ENCODE assay signal across 8 cellular contexts in the genomic region with DNA sequence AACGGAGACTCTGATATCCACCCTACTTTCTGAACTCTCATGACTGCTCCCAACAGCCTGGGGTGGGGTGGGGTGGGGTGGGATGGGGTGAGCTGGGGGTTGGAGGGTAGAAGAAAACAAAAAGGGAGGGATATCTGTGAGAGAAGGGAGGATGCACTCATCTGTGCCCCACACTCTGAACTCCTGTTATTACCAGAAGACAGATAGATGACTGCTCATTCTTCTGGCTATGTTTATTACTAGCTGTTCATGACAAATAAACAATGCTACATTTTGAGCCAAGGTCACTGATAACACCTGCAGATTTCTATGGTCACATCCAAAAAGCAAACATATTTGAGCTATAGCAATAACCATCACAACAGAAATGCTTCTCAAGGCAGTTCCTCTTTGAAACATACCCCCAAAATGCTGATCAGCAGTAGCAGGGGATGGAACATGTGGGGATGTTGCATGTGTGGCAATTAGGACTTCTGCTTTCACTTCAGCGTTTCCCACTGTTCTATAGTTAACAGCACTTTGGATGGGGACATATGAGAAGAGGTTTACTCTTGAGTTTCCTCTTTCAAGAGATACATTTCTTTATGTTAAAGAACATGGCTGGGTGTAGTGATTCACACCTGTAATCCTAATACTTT. TPM values are rescaled to one million over a fixed set of nuclear protein-coding genes. Genes with fewer than 3 reads are reported as not detected.
DNase-seq lines count a peak whose midpoint lies in the region; ATAC-seq and TF ChIP-seq lines count a peak whose summit lies in the region.

No MANE protein-coding gene starts in this region.

- H3K9me2 ChIP-seq in GM23248 (ENCODE audit: insufficient read depth): no peaks in the 10 kb centered on the region

- peak overlapping the region; percentile 55 for H3K4me2 ChIP-seq in GM23248 (ENCODE audit: unreplicated experiment)

- H3K4me3 ChIP-seq in GM23248: no peak overlapping the region
- no peak overlapping the region for H3K4me3 ChIP-seq in SJSA1
- peak overlapping the region in 5 of 8 donors; percentile 4 to 54 (median 9) for H3K4me3 ChIP-seq in spleen

- peak overlapping the region; percentile 58 for H3K27ac ChIP-seq in GM23248
- peak overlapping the region; percentile 62 for H3K27ac ChIP-seq in SJSA1
- peak overlapping the region; percentile 61 to 90 (median 84) for H3K27ac ChIP-seq in spleen

- H3K36me3 ChIP-seq in GM23248 (ENCODE audit: low read depth): no peaks in the 10 kb centered on the region
- H3K36me3 ChIP-seq in SJSA1: peaks cover 12% of the 10 kb centered on the region
- H3K36me3 ChIP-seq in spleen: peaks cover 0 to 14% (median 0%) of the 10 kb centered on the region in 6 donors

- DNase-seq in GM23248 (peak; percentile 6), SJSA1 (ENCODE audit: low read depth in 1 of 2, low spot score in 2 of 2) (peak in 1 of 2 experiments; percentile 12), globus pallidus (ENCODE audit: low spot score) (peak; percentile 60), spleen (no peak), hepatic stellate cell (ENCODE audit: low spot score) (no peak), dermis blood vessel endothelial cell (no peak), T-helper 9 cell (no peak)

- H2AFZ ChIP-seq in GM23248: no peak overlapping the region

- no peak for TF ChIP-seq POLR2A in spleen (IDR thresholded peaks at IDR 0.05)

- peaks cover 99% of the 10 kb centered on the region for H3K79me2 ChIP-seq in GM23248 (ENCODE audit: insufficient read depth)

- WGBS in GM23248 (ENCODE audit: low coverage in 1 of 2, low lambda C conversion rate in 2 of 2, missing lambda C conversion rate in 2 of 2), 2 experiments: 50 to 53% methylated on average over 2 of the region's 2 CpGs
- 27 to 46% (median 35%) methylated on average over 2 of the region's 2 CpGs for WGBS in spleen, 5 donors

- H3K27me3 ChIP-seq in GM23248 (replicated peaks; ENCODE audit: insufficient read depth) (no peaks in the 10 kb centered on the region), SJSA1 (replicated peaks) (no peaks in the 10 kb centered on the region), spleen (replicated peaks in 1 of 7) (no peaks in the 10 kb centered on the region)

- TF ChIP-seq CTCF in spleen (IDR thresholded peaks at IDR 0.05 in 8 of 11, conservative IDR thresholded peaks at IDR 0.05 in 3 of 11): no peak

- peak overlapping the region; percentile 7; the same call in 1 of the 2 replicates for H3K9ac ChIP-seq in GM23248

- H3F3A ChIP-seq in GM23248 (ENCODE audit: insufficient read depth): peaks cover 27% of the 10 kb centered on the region; the same call in 1 of the 2 replicates

- H4K20me1 ChIP-seq in GM23248 (ENCODE audit: insufficient read depth): peaks cover 22% of the 10 kb centered on the region

- peaks cover 45% of the 10 kb centered on the region for H3K4me1 ChIP-seq in GM23248 (ENCODE audit: insufficient read depth)
- H3K4me1 ChIP-seq in SJSA1 (replicated peaks): peaks cover 36% of the 10 kb centered on the region
- peaks cover 66 to 100% (median 90%) of the 10 kb centered on the region in 6 donors for H3K4me1 ChIP-seq in spleen

- intact Hi-C loops in spleen (cut with DNase I; ENCODE audit: low total_unique reads): no loop called here

- ATAC-seq in HG03280 (IDR thresholded peaks at IDR 0.05; ENCODE audit: unreplicated experiment): no peak

- in situ Hi-C loops in GM23248 (cut with MboI): no loop called here

- no peaks in the 10 kb centered on the region for H3K9me3 ChIP-seq in GM23248 (ENCODE audit: low read depth)
- H3K9me3 ChIP-seq in SJSA1 (replicated peaks): no peaks in the 10 kb centered on the region
- H3K9me3 ChIP-seq in spleen: no peaks in the 10 kb centered on the region

RNA-seq across cellular contexts. Expression of a gene that starts 43.3 kb away (rescaled TPM):
- total RNA-seq in GM23248 (2014; rRNA removed; shearing (Covaris generic)): 0.32 and 0.38 TPM in 2 replicates
- 1.6 and 1.8 TPM in 2 replicates for polyA plus RNA-seq in GM23248 (2016; fragmentation: Nextera tagmentation; extraction: Ambion mirVana)
- total RNA-seq in SJSA1 (2014; rRNA removed; shearing (Covaris generic)): 0.38 and 1.4 TPM in 2 replicates
- total RNA-seq in spleen: under 1 TPM in 3 of 7 donors, not detected in 4; 0.17 to 0.40 (median 0.28) TPM
- polyA plus RNA-seq in spleen: under 1 TPM; 0.05 to 0.15 (median 0.10) TPM
- total RNA-seq in dermis blood vessel endothelial cell: 0.42 and 0.51 TPM in 2 replicates

RNA-seq across cellular contexts. Expression of a gene that starts 52.6 kb away (rescaled TPM):
- not detected in 2 replicates for total RNA-seq in GM23248 (2014; rRNA removed; shearing (Covaris generic))
- polyA plus RNA-seq in GM23248 (2016; fragmentation: Nextera tagmentation; extraction: Ambion mirVana): not detected in 2 replicates
- total RNA-seq in SJSA1 (2014; rRNA removed; shearing (Covaris generic)): not detected in 2 replicates
- not detected for total RNA-seq in spleen
- polyA plus RNA-seq in spleen: under 1 TPM in 1 of 3 donors, not detected in 2; 0.06 TPM
- total RNA-seq in dermis blood vessel endothelial cell: not detected in 2 replicates

RNA-seq across cellular contexts. Expression of a gene that starts 54.3 kb away (rescaled TPM):
- 18.6 and 19.3 TPM in 2 replicates for total RNA-seq in GM23248 (2014; rRNA removed; shearing (Covaris generic))
- 117 and 118 TPM in 2 replicates for polyA plus RNA-seq in GM23248 (2016; fragmentation: Nextera tagmentation; extraction: Ambion mirVana)
- total RNA-seq in SJSA1 (2014; rRNA removed; shearing (Covaris generic)): 16.4 and 19.2 TPM in 2 replicates
- total RNA-seq in spleen: 100 to 1,000 TPM in 4 of 7 donors, 10 to 100 TPM in 3; 92.1 to 196 (median 129) TPM
- polyA plus RNA-seq in spleen: 10 to 100 TPM; 17.2 to 36.8 (median 23.5) TPM
- total RNA-seq in dermis blood vessel endothelial cell: 45.9 and 110 TPM in 2 replicates

Comparison
In these comparisons a context has a peak if more than half of its experiments do, and no peak if none do; other contexts are left out.
1. DNase-seq: peak in GM23248 (single experiment) and globus pallidus (single experiment); none in spleen (single experiment), hepatic stellate cell (single experiment), dermis blood vessel endothelial cell (single experiment) and T-helper 9 cell (single experiment).
2. H3K4me3 ChIP-seq: peak in spleen (5 of 8); none in GM23248 (single experiment) and SJSA1 (single experiment).
3. Peak in every context shown above with its lines, with median percentiles within 50 percentile points of each other: H3K27ac ChIP-seq.